Comparison of ENCODE assay signal across 1 cellular context in genomic region chr10:22633528-22633927, GRCh38.
TF ChIP-seq lines count a peak whose summit lies in the region.

No MANE protein-coding gene starts in this region.

TF ChIP-seq in IMR-90, 13 proteins besides CTCF, POLR2A, EP300 and RAD21 (continued from another document):
- TF ChIP-seq USF2 (IDR thresholded peaks at IDR 0.05; ENCODE audit: low read depth, low read length), result no peak
